1 cellular context compared by ENCODE assay signal in the genomic region with DNA sequence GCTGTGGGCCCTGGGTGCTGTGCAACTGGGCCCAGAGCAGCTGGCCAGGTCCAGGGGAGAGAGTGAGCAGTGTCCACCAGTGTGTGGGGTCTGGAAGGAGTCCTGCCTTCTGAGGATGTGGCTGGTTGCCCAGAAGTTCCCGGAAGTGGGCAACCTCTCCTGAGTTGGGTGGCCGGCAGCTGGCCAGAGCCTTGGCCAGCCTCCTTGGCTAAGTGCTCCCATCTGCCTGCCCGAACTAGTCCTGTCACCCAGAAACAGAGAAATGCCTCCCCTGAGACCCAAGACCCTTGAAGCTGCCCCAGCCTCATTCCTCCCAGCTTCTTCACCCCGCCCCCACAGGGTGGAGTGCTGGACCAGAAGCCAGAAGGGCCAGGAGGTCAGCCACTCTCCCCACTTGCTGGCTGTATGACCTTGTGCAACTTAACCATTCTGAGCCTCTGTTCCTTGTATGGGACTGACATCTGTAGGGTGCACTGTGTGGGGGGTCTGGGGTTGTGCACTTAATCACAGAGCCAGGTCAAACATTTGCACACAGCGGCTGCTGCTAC.
TF ChIP-seq lines count a peak whose summit lies in the region.

No MANE protein-coding gene starts in this region.

TF ChIP-seq in IMR-90, 13 proteins besides CTCF, POLR2A, EP300 and RAD21:
- TF ChIP-seq, protein P1, sequence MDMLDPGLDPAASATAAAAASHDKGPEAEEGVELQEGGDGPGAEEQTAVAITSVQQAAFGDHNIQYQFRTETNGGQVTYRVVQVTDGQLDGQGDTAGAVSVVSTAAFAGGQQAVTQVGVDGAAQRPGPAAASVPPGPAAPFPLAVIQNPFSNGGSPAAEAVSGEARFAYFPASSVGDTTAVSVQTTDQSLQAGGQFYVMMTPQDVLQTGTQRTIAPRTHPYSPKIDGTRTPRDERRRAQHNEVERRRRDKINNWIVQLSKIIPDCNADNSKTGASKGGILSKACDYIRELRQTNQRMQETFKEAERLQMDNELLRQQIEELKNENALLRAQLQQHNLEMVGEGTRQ (IDR thresholded peaks at IDR 0.05; ENCODE audit: low read depth, low read length): no peak
- no peak for TF ChIP-seq SMC3 (IDR thresholded peaks at IDR 0.05; ENCODE audit: low read depth, low read length)
- TF ChIP-seq MAFK (IDR thresholded peaks at IDR 0.05; ENCODE audit: low read depth, low read length): no peak
- TF ChIP-seq, protein P2, sequence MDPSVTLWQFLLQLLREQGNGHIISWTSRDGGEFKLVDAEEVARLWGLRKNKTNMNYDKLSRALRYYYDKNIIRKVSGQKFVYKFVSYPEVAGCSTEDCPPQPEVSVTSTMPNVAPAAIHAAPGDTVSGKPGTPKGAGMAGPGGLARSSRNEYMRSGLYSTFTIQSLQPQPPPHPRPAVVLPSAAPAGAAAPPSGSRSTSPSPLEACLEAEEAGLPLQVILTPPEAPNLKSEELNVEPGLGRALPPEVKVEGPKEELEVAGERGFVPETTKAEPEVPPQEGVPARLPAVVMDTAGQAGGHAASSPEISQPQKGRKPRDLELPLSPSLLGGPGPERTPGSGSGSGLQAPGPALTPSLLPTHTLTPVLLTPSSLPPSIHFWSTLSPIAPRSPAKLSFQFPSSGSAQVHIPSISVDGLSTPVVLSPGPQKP (IDR thresholded peaks at IDR 0.05; ENCODE audit: borderline replicate concordance, low read depth, low read length): no peak
- no peak for TF ChIP-seq RFX5 (IDR thresholded peaks at IDR 0.05; ENCODE audit: low read depth, low read length)
- TF ChIP-seq MXI1 (IDR thresholded peaks at IDR 0.05; ENCODE audit: borderline replicate concordance, low read depth, low read length): no peak
- no peak for TF ChIP-seq CEBPB (IDR thresholded peaks at IDR 0.05; ENCODE audit: low read depth, low read length)
- no peak for TF ChIP-seq BHLHE40 (IDR thresholded peaks at IDR 0.05; ENCODE audit: low read depth, low read length)
- TF ChIP-seq CHD1 (IDR thresholded peaks at IDR 0.05; ENCODE audit: low read depth, low read length): no peak
- no peak for TF ChIP-seq NFE2L2 (IDR thresholded peaks at IDR 0.05; ENCODE audit: low read depth, low read length)
- no peak for TF ChIP-seq MAZ (IDR thresholded peaks at IDR 0.05; ENCODE audit: borderline replicate concordance, low read depth, low read length)
- no peak for TF ChIP-seq RCOR1 (IDR thresholded peaks at IDR 0.05; ENCODE audit: insufficient replicate concordance, low read length)
- TF ChIP-seq FOS (IDR thresholded peaks at IDR 0.05; ENCODE audit: low read depth, low read length): no peak
